24 cellular contexts compared by ENCODE assay signal in genomic region chr2:31654241-31654640, GRCh38.
"Had no signal": no experiment of that assay in that cellular context is flagged by ENCODE, and none has a peak within 500 bp of the region (broad histone marks: within the 10 kb centered on the region; RNA-seq: fewer than 3 reads in every experiment).

No MANE protein-coding gene starts in this region.

- H3K4me3 ChIP-seq: pancreas, psoas muscle, right atrium auricular region, testis, transverse colon had no signal

- DNase-seq: activated CD4-positive, alpha-beta memory T cell treated with anti-CD3 and anti-CD28 coated beads, Interleukin-2, amount 10 ng/mL, durations not matched to agents 7 days and 5 days; activated CD4-positive, alpha-beta T cell treated with anti-CD3 and anti-CD28 coated beads, Interleukin-2, amount 10 ng/mL, durations not matched to agents 24 days and 14 days; activated CD8-positive, alpha-beta memory T cell treated with anti-CD3 and anti-CD28 coated beads, Interleukin-2, amount 50 U/mL, for 48 hours; activated gamma-delta T cell treated with Interleukin-2 at 50 U/mL for 16 hours; activated naive CD4-positive, alpha-beta T cell treated with anti-CD3 and anti-CD28 coated beads, Interleukin-2, amount 50 U/mL, for 16 hours; activated T-cell treated with anti-CD3 and anti-CD28 coated beads, Interleukin-2, amount 50 U/mL, for 4 hours; amniotic stem cell; brain microvascular endothelial cell; dermis blood vessel endothelial cell; effector CD8-positive, alpha-beta T cell; naive thymus-derived CD4-positive, alpha-beta T cell; pancreas; psoas muscle; stimulated activated CD4-positive, alpha-beta T cell treated with anti-CD3 and anti-CD28 coated beads, Interleukin-2, amount 100 ng/mL, for 48 hours; stimulated activated naive CD4-positive, alpha-beta T cell treated with Interleukin-2 at 50 U/mL for 16 hours; T-helper 17 cell; T1000; testis; transverse colon; WERI-Rb-1 had no signal

- ATAC-seq: activated CD4-positive, CD25-positive, alpha-beta regulatory T cell treated with anti-CD3 and anti-CD28 coated beads, Interleukin-2, amount 50 U/mL, for 24 hours; activated T-cell treated with anti-CD3 and anti-CD28 coated beads, Interleukin-2, amount 50 U/mL, for 4 hours; activated T-helper 17 cell treated with anti-CD3 and anti-CD28 coated beads, Interleukin-2, amount 50 U/mL, for 72 hours; naive thymus-derived CD4-positive, alpha-beta T cell; pancreas; psoas muscle; T-helper 17 cell had no signal

- H3K27me3 ChIP-seq: brain microvascular endothelial cell, pancreas, right atrium auricular region, testis, transverse colon had no signal

- H3K27ac ChIP-seq: brain microvascular endothelial cell, epithelial cell of prostate, pancreas, psoas muscle, right atrium auricular region, testis, transverse colon, WERI-Rb-1 had no signal
